In genomic region chr2:98768765-98769476, GRCh38 we compare ENCODE assay signal across 9 cellular contexts. TPM values are rescaled to one million over a fixed set of nuclear protein-coding genes. Genes with fewer than 3 reads are reported as not detected.
DNase-seq lines count a peak whose midpoint lies in the region; ATAC-seq and TF ChIP-seq lines count a peak whose summit lies in the region.
"Had no signal": no experiment of that assay in that cellular context is flagged by ENCODE, and none has a peak within 500 bp of the region (broad histone marks: within the 10 kb centered on the region; RNA-seq: fewer than 3 reads in every experiment).

No MANE protein-coding gene starts in this region.

- CTCF ChIA-PET in activated CD8-positive, alpha-beta memory T cell treated with anti-CD3 and anti-CD28 coated beads, Interleukin-2, amount 10 ng/mL, durations not matched to agents 7 days and 5 days (lab: Charles Lee): interaction anchor here (1.2 to 3.4 kb wide), 5 partner anchors 9 to 53 kb away, joined by 3 to 17 read pairs (median 4); partner anchors contain the start of gene MGAT4A

- H3K27me3 ChIP-seq in Peyer's patch: no peaks in the 10 kb centered on the region
- H3K27me3 ChIP-seq: testis had no signal

- peaks cover 2 to 44% (median 8%) of the 10 kb centered on the region in 4 donors for H3K4me1 ChIP-seq in Peyer's patch
- H3K4me1 ChIP-seq: testis had no signal

- TF ChIP-seq CTCF in Peyer's patch (IDR thresholded peaks at IDR 0.05): no peak

- no peaks in the 10 kb centered on the region for H3K36me3 ChIP-seq in Peyer's patch

- H3K9me3 ChIP-seq in Peyer's patch: no peaks in the 10 kb centered on the region
- H3K9me3 ChIP-seq: testis had no signal

- peak overlapping the region; percentile 76 for H3K27ac Mint-ChIP-seq in activated CD8-positive, alpha-beta memory T cell treated with anti-CD3 and anti-CD28 coated beads, Interleukin-2, amount 10 ng/mL, durations not matched to agents 7 days and 5 days
- H3K27ac Mint-ChIP-seq in stimulated activated effector memory CD8-positive, alpha-beta T cell treated with anti-CD3 and anti-CD28 coated beads, Interleukin-12 subunit alpha, Interleukin-12 subunit beta, amount 100 ng/mL, for 72 hours: peak overlapping the region; percentile 87

- no peaks in the 10 kb centered on the region for H3K27me3 Mint-ChIP-seq in activated CD8-positive, alpha-beta memory T cell treated with anti-CD3 and anti-CD28 coated beads, Interleukin-2, amount 10 ng/mL, durations not matched to agents 7 days and 5 days

- TF ChIP-seq POLR2A in Peyer's patch (IDR thresholded peaks at IDR 0.05): no peak

- no peaks in the 10 kb centered on the region for H3K9me3 Mint-ChIP-seq in activated CD8-positive, alpha-beta memory T cell treated with anti-CD3 and anti-CD28 coated beads, Interleukin-2, amount 10 ng/mL, durations not matched to agents 7 days and 5 days (ENCODE audit: low read depth)
- no peaks in the 10 kb centered on the region for H3K9me3 Mint-ChIP-seq in stimulated activated effector memory CD8-positive, alpha-beta T cell treated with anti-CD3 and anti-CD28 coated beads, Interleukin-12 subunit alpha, Interleukin-12 subunit beta, amount 100 ng/mL, for 72 hours

- H3K36me3 Mint-ChIP-seq in activated CD8-positive, alpha-beta memory T cell treated with anti-CD3 and anti-CD28 coated beads, Interleukin-2, amount 10 ng/mL, durations not matched to agents 7 days and 5 days: peaks cover 8% of the 10 kb centered on the region
- peaks cover 13% of the 10 kb centered on the region for H3K36me3 Mint-ChIP-seq in stimulated activated effector memory CD8-positive, alpha-beta T cell treated with anti-CD3 and anti-CD28 coated beads, Interleukin-12 subunit alpha, Interleukin-12 subunit beta, amount 100 ng/mL, for 72 hours

- H3K4me3 ChIP-seq in Peyer's patch: no peak overlapping the region
- H3K4me3 ChIP-seq: testis had no signal

- DNase-seq in activated CD8-positive, alpha-beta memory T cell treated with anti-CD3 and anti-CD28 coated beads, Interleukin-2, amount 10 ng/mL, durations not matched to agents 7 days and 5 days: peak; percentile 35
- no peak for DNase-seq in activated CD8-positive, alpha-beta memory T cell treated with anti-CD3 and anti-CD28 coated beads, Interleukin-2, amount 50 U/mL, for 4 hours
- DNase-seq in Peyer's patch (no peak), dermis microvascular lymphatic vessel endothelial cell (ENCODE audit: low read depth in 2 of 2) (peak; percentile 48 to 89), epidermal melanocyte (ENCODE audit: insufficient read length, low spot score) (no peak), SK-N-DZ (ENCODE audit: low spot score) (no peak)
- DNase-seq in stimulated activated effector memory CD8-positive, alpha-beta T cell treated with anti-CD3 and anti-CD28 coated beads, Interleukin-12 subunit alpha, Interleukin-12 subunit beta, amount 100 ng/mL, for 72 hours (ENCODE audit: low spot score in 2 of 2): no peak
- DNase-seq: testis had no signal

- peak overlapping the region; percentile 14 to 85 (median 60) for H3K27ac ChIP-seq in Peyer's patch
- H3K27ac ChIP-seq: testis had no signal

- H3K4me3 Mint-ChIP-seq in activated CD8-positive, alpha-beta memory T cell treated with anti-CD3 and anti-CD28 coated beads, Interleukin-2, amount 10 ng/mL, durations not matched to agents 7 days and 5 days: peak overlapping the region; percentile 47
- H3K4me3 Mint-ChIP-seq in stimulated activated effector memory CD8-positive, alpha-beta T cell treated with anti-CD3 and anti-CD28 coated beads, Interleukin-12 subunit alpha, Interleukin-12 subunit beta, amount 100 ng/mL, for 72 hours: peak overlapping the region; percentile 76

- H3K4me1 Mint-ChIP-seq in activated CD8-positive, alpha-beta memory T cell treated with anti-CD3 and anti-CD28 coated beads, Interleukin-2, amount 10 ng/mL, durations not matched to agents 7 days and 5 days: peaks cover 81% of the 10 kb centered on the region
- H3K4me1 Mint-ChIP-seq in stimulated activated effector memory CD8-positive, alpha-beta T cell treated with anti-CD3 and anti-CD28 coated beads, Interleukin-12 subunit alpha, Interleukin-12 subunit beta, amount 100 ng/mL, for 72 hours: peaks cover 77% of the 10 kb centered on the region

- no peak for ATAC-seq in activated CD8-positive, alpha-beta memory T cell treated with anti-CD3 and anti-CD28 coated beads, Interleukin-2, amount 10 ng/mL, durations not matched to agents 7 days and 5 days
- peak; percentile 38 for ATAC-seq in stimulated activated effector memory CD8-positive, alpha-beta T cell treated with anti-CD3 and anti-CD28 coated beads, Interleukin-12 subunit alpha, Interleukin-12 subunit beta, amount 100 ng/mL, for 72 hours
- ATAC-seq in HG03196 (IDR thresholded peaks at IDR 0.05; ENCODE audit: unreplicated experiment): no peak

RNA-seq across cellular contexts. Expression of gene MGAT4A, which starts 38.0 kb away (rescaled TPM):
- total RNA-seq in activated CD8-positive, alpha-beta memory T cell treated with anti-CD3 and anti-CD28 coated beads, Interleukin-2, amount 10 ng/mL, durations not matched to agents 7 days and 5 days: 10 to 100 TPM; 57.4 to 72.0 TPM
- total RNA-seq in Peyer's patch (100 to 1,000 TPM in 3 of 4 donors, 10 to 100 TPM in 1; 52.8 to 243 (median 175) TPM), dermis microvascular lymphatic vessel endothelial cell (6.2 and 9.4 TPM in 2 replicates)
- polyA plus RNA-seq in SK-N-DZ (2014; cell fraction: cytosol; rRNA removed): 7.7 and 18.2 TPM in 2 replicates
- polyA plus RNA-seq in SK-N-DZ (2014; cell fraction: nucleus; rRNA removed): 9.6 and 16.7 TPM in 2 replicates

Comparison
In these comparisons a context has a peak if more than half of its experiments do, and no peak if none do; other contexts are left out.
1. DNase-seq: peak in activated CD8-positive, alpha-beta memory T cell treated with anti-CD3 and anti-CD28 coated beads, Interleukin-2, amount 10 ng/mL, durations not matched to agents 7 days and 5 days (single experiment) and dermis microvascular lymphatic vessel endothelial cell (2 of 2); none in activated CD8-positive, alpha-beta memory T cell treated with anti-CD3 and anti-CD28 coated beads, Interleukin-2, amount 50 U/mL, for 4 hours (single experiment), Peyer's patch (0 of 3), stimulated activated effector memory CD8-positive, alpha-beta T cell treated with anti-CD3 and anti-CD28 coated beads, Interleukin-12 subunit alpha, Interleukin-12 subunit beta, amount 100 ng/mL, for 72 hours (0 of 2), epidermal melanocyte (single experiment) and SK-N-DZ (single experiment).